1 cellular context compared by ENCODE assay signal in genomic region chr3:129314757-129315385, GRCh38.
TF ChIP-seq lines count a peak whose summit lies in the region.

No MANE protein-coding gene starts in this region.

TF ChIP-seq in HepG2, 621 proteins besides CTCF, POLR2A, EP300 and RAD21 (continued from another document and continues in another):
- TF ChIP-seq U2AF1 (optimal IDR thresholded peaks at IDR 0.05; ENCODE audit: low read depth, low read length), result no peak
- no peak for TF ChIP-seq PBX2 (CRISPR knock-in tag; IDR thresholded peaks at IDR 0.05)
- no peak for TF ChIP-seq ZNF720 (CRISPR knock-in tag; IDR thresholded peaks at IDR 0.05)
- no peak for TF ChIP-seq STAT6 (CRISPR knock-in tag; IDR thresholded peaks at IDR 0.05; ENCODE audit: borderline replicate concordance)
- no peak for TF ChIP-seq MIER2 (CRISPR knock-in tag; IDR thresholded peaks at IDR 0.05)
- no peak for TF ChIP-seq NFE2 (CRISPR knock-in tag; IDR thresholded peaks at IDR 0.05)
- TF ChIP-seq HOXD1 (CRISPR knock-in tag; IDR thresholded peaks at IDR 0.05), result no peak
- TF ChIP-seq ZBTB10 (CRISPR knock-in tag; IDR thresholded peaks at IDR 0.05; ENCODE audit: borderline replicate concordance), result no peak
- no peak for TF ChIP-seq CERS6 (CRISPR knock-in tag; IDR thresholded peaks at IDR 0.05)
- TF ChIP-seq TGIF2 (CRISPR knock-in tag; IDR thresholded peaks at IDR 0.05), result 0 out of 2 replicates have a peak, but pooled peaks have one; percentile 50
- TF ChIP-seq ZNF232 (CRISPR knock-in tag; IDR thresholded peaks at IDR 0.05; ENCODE audit: borderline replicate concordance), result peak; percentile 36; the same call in 1 of the 2 replicates
- TF ChIP-seq PTBP1 (IDR thresholded peaks at IDR 0.05; ENCODE audit: low read depth, low read length, poor library complexity, severe bottlenecking), result no peak
- TF ChIP-seq ZNF260 (CRISPR knock-in tag; IDR thresholded peaks at IDR 0.05; ENCODE audit: borderline replicate concordance, low read depth), result no peak
- no peak for TF ChIP-seq ZKSCAN8 (CRISPR knock-in tag; IDR thresholded peaks at IDR 0.05; ENCODE audit: borderline replicate concordance)
- peak; percentile 55; the same call in 1 of the 2 replicates for TF ChIP-seq HOXA3 (CRISPR knock-in tag; IDR thresholded peaks at IDR 0.05)
- no peak; the same call in 1 of the 2 replicates for TF ChIP-seq NFKBIZ (CRISPR knock-in tag; IDR thresholded peaks at IDR 0.05)
- no peak for TF ChIP-seq PRPF4 (IDR thresholded peaks at IDR 0.05; ENCODE audit: low read depth, low read length, poor library complexity, severe bottlenecking)
- no peak for TF ChIP-seq ZNF891 (CRISPR knock-in tag; IDR thresholded peaks at IDR 0.05)
- no peak for TF ChIP-seq ZNF280B (CRISPR knock-in tag; IDR thresholded peaks at IDR 0.05; ENCODE audit: borderline replicate concordance)
- no peak for TF ChIP-seq IKZF4 (CRISPR knock-in tag; IDR thresholded peaks at IDR 0.05; ENCODE audit: borderline replicate concordance, low read depth, not compliant biosample characterization)
- no peak for TF ChIP-seq ZNF780A (CRISPR knock-in tag; IDR thresholded peaks at IDR 0.05)
- TF ChIP-seq KMT2A (CRISPR knock-in tag; IDR thresholded peaks at IDR 0.05), result no peak
- TF ChIP-seq JUN (CRISPR knock-in tag; IDR thresholded peaks at IDR 0.05), result 0 out of 2 replicates have a peak, but pooled peaks have one; percentile 34
- TF ChIP-seq ZNF83 (CRISPR knock-in tag; IDR thresholded peaks at IDR 0.05; ENCODE audit: borderline replicate concordance), result no peak
- no peak for TF ChIP-seq TOE1 (CRISPR knock-in tag; IDR thresholded peaks at IDR 0.05)
- TF ChIP-seq ZNF563 (CRISPR knock-in tag; IDR thresholded peaks at IDR 0.05), result no peak
- no peak for TF ChIP-seq NRL (CRISPR knock-in tag; IDR thresholded peaks at IDR 0.05; ENCODE audit: borderline replicate concordance)
- no peak for TF ChIP-seq ZBTB3 (CRISPR knock-in tag; IDR thresholded peaks at IDR 0.05; ENCODE audit: borderline replicate concordance, low read depth)
- TF ChIP-seq DRAP1 (CRISPR knock-in tag; IDR thresholded peaks at IDR 0.05), result peak; percentile 53; the same call in 1 of the 2 replicates
- TF ChIP-seq ZNF333 (CRISPR knock-in tag; IDR thresholded peaks at IDR 0.05; ENCODE audit: borderline replicate concordance), result no peak
- TF ChIP-seq ZNF652 (CRISPR knock-in tag; IDR thresholded peaks at IDR 0.05; ENCODE audit: borderline replicate concordance, low read depth), result no peak
- TF ChIP-seq ZNF17 (CRISPR knock-in tag; IDR thresholded peaks at IDR 0.05), result no peak
- no peak for TF ChIP-seq ZNF615 (CRISPR knock-in tag; IDR thresholded peaks at IDR 0.05; ENCODE audit: borderline replicate concordance)
- TF ChIP-seq PRDM15 (CRISPR knock-in tag; IDR thresholded peaks at IDR 0.05), result no peak
- TF ChIP-seq LCORL (IDR thresholded peaks at IDR 0.05), result no peak
- TF ChIP-seq LCORL (CRISPR knock-in tag; IDR thresholded peaks at IDR 0.05), result peak; percentile 70; the same call in 1 of the 2 replicates
- TF ChIP-seq TRAFD1 (CRISPR knock-in tag; IDR thresholded peaks at IDR 0.05; ENCODE audit: borderline replicate concordance), result no peak
- TF ChIP-seq CBX1 (IDR thresholded peaks at IDR 0.05; ENCODE audit: low read depth), result no peak
- no peak for TF ChIP-seq ZNF33B (CRISPR knock-in tag; IDR thresholded peaks at IDR 0.05)
- TF ChIP-seq RFX3 (CRISPR knock-in tag; IDR thresholded peaks at IDR 0.05), result peak; percentile 89
- TF ChIP-seq ZBTB14 (CRISPR knock-in tag; IDR thresholded peaks at IDR 0.05), result peak; percentile 88
- no peak for TF ChIP-seq HNF4A (CRISPR knock-in tag; IDR thresholded peaks at IDR 0.05)
- TF ChIP-seq GLI4 (CRISPR knock-in tag; IDR thresholded peaks at IDR 0.05; ENCODE audit: borderline replicate concordance), result no peak
- peak; percentile 31 for TF ChIP-seq HNRNPLL (IDR thresholded peaks at IDR 0.05; ENCODE audit: low read depth, low read length, poor library complexity, severe bottlenecking)
- no peak for TF ChIP-seq RCOR2 (CRISPR knock-in tag; IDR thresholded peaks at IDR 0.05)
- TF ChIP-seq ATAD3A (CRISPR knock-in tag; IDR thresholded peaks at IDR 0.05), result no peak
- TF ChIP-seq ZNF879 (CRISPR knock-in tag; IDR thresholded peaks at IDR 0.05), result no peak
- TF ChIP-seq SRSF4 (IDR thresholded peaks at IDR 0.05; ENCODE audit: low read depth, low read length, poor library complexity, severe bottlenecking), result no peak
- TF ChIP-seq HBP1 (CRISPR knock-in tag; IDR thresholded peaks at IDR 0.05; ENCODE audit: low read depth), result no peak
- TF ChIP-seq JUND (CRISPR knock-in tag; IDR thresholded peaks at IDR 0.05), result 0 out of 2 replicates have a peak, but pooled peaks have one; percentile 26
- no peak for TF ChIP-seq ZNF3 (CRISPR knock-in tag; IDR thresholded peaks at IDR 0.05)
- TF ChIP-seq NFIC (IDR thresholded peaks at IDR 0.05; ENCODE audit: low read length), result no peak
- TF ChIP-seq ZNF180 (CRISPR knock-in tag; IDR thresholded peaks at IDR 0.05; ENCODE audit: borderline replicate concordance, low read depth), result no peak
